Comparison of ENCODE assay signal across 8 cellular contexts in genomic region chr3:193665370-193665989, GRCh38.
A peak's percentile ranks its signal among the peaks of the same experiment; 100 is the strongest.
DNase-seq lines count a peak whose midpoint lies in the region; ATAC-seq and TF ChIP-seq lines count a peak whose summit lies in the region.

No MANE protein-coding gene starts in this region.

- no peaks in the 10 kb centered on the region for H4K20me1 ChIP-seq in OCI-LY1 (ENCODE audit: insufficient read depth, low read length)

- no peak overlapping the region for H3K4me2 ChIP-seq in OCI-LY1 (ENCODE audit: low read length)

- ATAC-seq in HG03280 (IDR thresholded peaks at IDR 0.05; ENCODE audit: unreplicated experiment): no peak
- no peak for ATAC-seq in HG02763 (IDR thresholded peaks at IDR 0.05; ENCODE audit: unreplicated experiment)
- no peak for ATAC-seq in GM19351 (IDR thresholded peaks at IDR 0.05; ENCODE audit: unreplicated experiment)

- H3K4me1 ChIP-seq in A673 (ENCODE audit: insufficient read depth, low read length, poor library complexity, severe bottlenecking) (peaks cover 37% of the 10 kb centered on the region), OCI-LY1 (ENCODE audit: insufficient read depth, low read length, severe bottlenecking) (no peaks in the 10 kb centered on the region)

- intact Hi-C loops in A673 (cut with micrococcal nuclease; ENCODE audit: unreplicated experiment): loop anchor here (2.0 to 5.0 kb wide), 4 partner anchors 117 to 652 kb away; partner anchors contain the start of gene HES1

- H3K36me3 ChIP-seq in A673 (ENCODE audit: insufficient read depth, low read length, poor library complexity, severe bottlenecking): peaks cover 36% of the 10 kb centered on the region
- peaks cover 94% of the 10 kb centered on the region for H3K36me3 ChIP-seq in OCI-LY1 (ENCODE audit: insufficient read depth, low read length)

- BruUV-seq in A673 (replicated peaks; lab: Mats Ljungman, UMichigan): no TSS peak

- DNase-seq in A673 (ENCODE audit: low spot score) (peak; percentile 60), HCEC 1CT (peak; percentile 55), fibroblast of gingiva (ENCODE audit: low read depth) (peak; percentile 29), stromal cell of bone marrow (ENCODE audit: low read depth) (peak; percentile 21)

- 0 out of 2 replicates have a peak, but pooled peaks cover 5% of the 10 kb centered on the region for H3F3A ChIP-seq in OCI-LY1 (ENCODE audit: insufficient read depth, low read length)

- no peaks in the 10 kb centered on the region for H3K79me2 ChIP-seq in OCI-LY1 (ENCODE audit: insufficient read depth, low read length)

- POLR2A ChIA-PET in A673 (lab: Charles Lee; ENCODE audit: low non-redundant PET): interaction anchor here (1.1 kb wide), 1 partner anchor 650 kb away, joined by 5 read pairs; no protein-coding TSS in a partner anchor

- no peaks in the 10 kb centered on the region for H3K27me3 ChIP-seq in A673 (replicated peaks; ENCODE audit: insufficient read depth, low read depth, low read length, poor library complexity)
- H3K27me3 ChIP-seq in OCI-LY1 (ENCODE audit: insufficient read depth, low read length): no peaks in the 10 kb centered on the region

- CTCF ChIA-PET in A673 (lab: Charles Lee): interaction anchor here (0.6 to 1.9 kb wide), 5 partner anchors 22 to 679 kb away, joined by 3 to 17 read pairs (median 3); no protein-coding TSS in a partner anchor

- H3K9ac ChIP-seq in OCI-LY1 (ENCODE audit: low read length): no peak overlapping the region

- peak overlapping the region; percentile 44 for H3K27ac ChIP-seq in A673 (ENCODE audit: low read depth, low read length, poor library complexity, severe bottlenecking)
- H3K27ac ChIP-seq in OCI-LY1 (ENCODE audit: low read depth, low read length, poor library complexity, severe bottlenecking): no peak overlapping the region

- H3K9me3 ChIP-seq in A673 (ENCODE audit: low read depth, low read length, poor library complexity, severe bottlenecking) (no peaks in the 10 kb centered on the region), OCI-LY1 (ENCODE audit: low read length) (no peaks in the 10 kb centered on the region)

- no peak overlapping the region for H3K4me3 ChIP-seq in A673 (ENCODE audit: low read depth, low read length, poor library complexity, severe bottlenecking)
- H3K4me3 ChIP-seq in OCI-LY1 (ENCODE audit: low read depth, low read length, poor library complexity, severe bottlenecking): no peak overlapping the region

- no peak overlapping the region for H2AFZ ChIP-seq in OCI-LY1 (ENCODE audit: low read length)

- no peaks in the 10 kb centered on the region for H3K9me2 ChIP-seq in OCI-LY1 (ENCODE audit: low read depth, low read length)

- peak; percentile 60 for TF ChIP-seq CTCF in A673 (conservative IDR thresholded peaks at IDR 0.05; ENCODE audit: low read depth, low read length)
- peak; percentile 74 for TF ChIP-seq CTCF in OCI-LY1 (IDR thresholded peaks at IDR 0.05; ENCODE audit: low read length)
